Comparison of ENCODE assay signal across 33 cellular contexts in genomic region chr1:119438761-119439160, GRCh38. TPM values are rescaled to one million over a fixed set of nuclear protein-coding genes. Genes with fewer than 3 reads are reported as not detected.
"Had no signal": no experiment of that assay in that cellular context is flagged by ENCODE, and none has a peak within 500 bp of the region (broad histone marks: within the 10 kb centered on the region; RNA-seq: fewer than 3 reads in every experiment).

No MANE protein-coding gene starts in this region.

- H3K27me3 ChIP-seq: ascending aorta, cardiac muscle cell had no signal

- H3K4me1 ChIP-seq: ascending aorta had no signal

- H3K4me3 ChIP-seq: ascending aorta, cardiac muscle cell had no signal

- H3K9me3 ChIP-seq: ascending aorta had no signal

- H3K36me3 ChIP-seq: ascending aorta, cardiac muscle cell, WERI-Rb-1 had no signal

- H3K27ac ChIP-seq: ascending aorta, cardiac muscle cell, WERI-Rb-1 had no signal

- DNase-seq: activated CD4-positive, alpha-beta memory T cell treated with anti-CD3 and anti-CD28 coated beads, Interleukin-2, amount 10 ng/mL, durations not matched to agents 7 days and 5 days; activated CD4-positive, alpha-beta T cell treated with anti-CD3 and anti-CD28 coated beads for 1 hour; activated CD4-positive, alpha-beta T cell treated with anti-CD3 and anti-CD28 coated beads for 36 hours; activated CD4-positive, alpha-beta T cell treated with anti-CD3 and anti-CD28 coated beads for 48 hours; activated CD4-positive, alpha-beta T cell treated with anti-CD3 and anti-CD28 coated beads, Interleukin-2, amount 10 ng/mL, durations not matched to agents 7 days and 5 days; activated CD4-positive, alpha-beta T cell treated with anti-CD3 and anti-CD28 coated beads, Interleukin-2, amount 50 U/mL, for 48 hours; activated CD4-positive, CD25-positive, alpha-beta regulatory T cell; activated CD8-positive, alpha-beta memory T cell treated with anti-CD3 and anti-CD28 coated beads for 24 hours; activated CD8-positive, alpha-beta memory T cell treated with anti-CD3 and anti-CD28 coated beads, Interleukin-2, amount 10 ng/mL, durations not matched to agents 7 days and 5 days; activated CD8-positive, alpha-beta memory T cell treated with anti-CD3 and anti-CD28 coated beads, Interleukin-2, amount 50 U/mL, for 48 hours; activated CD8-positive, alpha-beta T cell treated with anti-CD3 and anti-CD28 coated beads, Interleukin-2, amount 10 ng/mL, durations not matched to agents 7 days and 5 days; activated effector memory CD4-positive, alpha-beta T cell treated with Interleukin-2 at 50 U/mL for 16 hours; activated gamma-delta T cell; activated naive CD4-positive, alpha-beta T cell treated with anti-CD3 and anti-CD28 coated beads, Interleukin-2, amount 10 ng/mL, durations not matched to agents 7 days and 5 days; activated naive CD4-positive, alpha-beta T cell treated with Interleukin-2 at 50 U/mL for 16 hours; activated naive CD8-positive, alpha-beta T cell treated with anti-CD3 and anti-CD28 coated beads, Interleukin-2, amount 10 ng/mL, durations not matched to agents 7 days and 5 days; activated naive CD8-positive, alpha-beta T cell treated with anti-CD3 and anti-CD28 coated beads, Interleukin-2, amount 50 U/mL, for 24 hours; activated T-cell treated with anti-CD3 and anti-CD28 coated beads, Interleukin-2, amount 50 U/mL, for 24 hours; activated T-cell treated with anti-CD3 and anti-CD28 coated beads, Interleukin-2, amount 50 U/mL, for 48 hours; amygdala; anterior cingulate cortex; caudate nucleus; cerebellar nuclear complex; T-helper 1 cell; T-helper 2 cell; T-helper 9 cell; WERI-Rb-1 had no signal

- ATAC-seq: activated CD4-positive, alpha-beta T cell treated with anti-CD3 and anti-CD28 coated beads for 36 hours; activated CD4-positive, CD25-positive, alpha-beta regulatory T cell treated with anti-CD3 and anti-CD28 coated beads, Interleukin-2, amount 50 U/mL, for 24 hours; activated CD8-positive, alpha-beta memory T cell treated with anti-CD3 and anti-CD28 coated beads, Interleukin-2, amount 10 ng/mL, durations not matched to agents 7 days and 5 days; activated CD8-positive, alpha-beta T cell treated with anti-CD3 and anti-CD28 coated beads, Interleukin-2, amount 10 ng/mL, durations not matched to agents 7 days and 5 days; activated naive CD8-positive, alpha-beta T cell treated with anti-CD3 and anti-CD28 coated beads, Interleukin-2, amount 50 U/mL, for 24 hours; WTC11 had no signal

RNA-seq across cellular contexts. Expression of gene HSD3B2, which starts 23.8 kb away (rescaled TPM):
- total RNA-seq: activated CD4-positive, alpha-beta memory T cell treated with anti-CD3 and anti-CD28 coated beads, Interleukin-2, amount 10 ng/mL, durations not matched to agents 7 days and 5 days; activated CD4-positive, alpha-beta T cell treated with anti-CD3 and anti-CD28 coated beads for 36 hours; activated CD4-positive, alpha-beta T cell treated with anti-CD3 and anti-CD28 coated beads, Interleukin-2, amount 10 ng/mL, durations not matched to agents 7 days and 5 days; activated CD8-positive, alpha-beta memory T cell treated with anti-CD3 and anti-CD28 coated beads, Interleukin-2, amount 10 ng/mL, durations not matched to agents 7 days and 5 days; activated CD8-positive, alpha-beta T cell treated with anti-CD3 and anti-CD28 coated beads, Interleukin-2, amount 10 ng/mL, durations not matched to agents 7 days and 5 days; activated naive CD8-positive, alpha-beta T cell treated with anti-CD3 and anti-CD28 coated beads, Interleukin-2, amount 10 ng/mL, durations not matched to agents 7 days and 5 days; activated T-helper 2 cell treated with anti-CD3 and anti-CD28 coated beads, Interferon-gamma antibody, Interleukin-2, Interleukin-4, amounts not matched to agents 10 μg/mL and 5 μg/mL and 100 μg/mL, durations not matched to agents 14 hours and 24 hours and 36 hours; bronchial epithelial cell had no signal
- polyA plus RNA-seq: cardiac muscle cell had no signal
